9 cellular contexts compared by ENCODE assay signal in the genomic region with DNA sequence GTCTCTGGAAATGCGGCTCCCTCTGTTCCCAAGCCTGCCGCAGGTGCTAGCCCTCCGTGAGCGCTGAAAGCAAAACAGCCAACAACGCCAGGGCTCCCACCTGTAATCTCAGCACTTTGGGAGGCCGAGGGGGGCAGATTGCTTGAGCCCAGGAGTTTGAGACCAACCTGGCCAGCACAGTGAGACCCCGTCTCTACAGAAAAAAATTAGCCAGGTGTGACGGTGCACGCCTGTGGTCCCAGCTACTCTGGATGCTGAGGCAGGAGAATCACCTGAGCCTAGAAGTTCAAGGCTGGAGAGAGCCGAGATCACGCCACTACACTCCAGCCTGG. TPM values are rescaled to one million over a fixed set of nuclear protein-coding genes. Genes with fewer than 3 reads are reported as not detected.
DNase-seq lines count a peak whose midpoint lies in the region; ATAC-seq and TF ChIP-seq lines count a peak whose summit lies in the region.
"Had no signal": no experiment of that assay in that cellular context is flagged by ENCODE, and none has a peak within 500 bp of the region (broad histone marks: within the 10 kb centered on the region; RNA-seq: fewer than 3 reads in every experiment).

No MANE protein-coding gene starts in this region.

- WGBS in transverse colon (ENCODE audit: low coverage in 1 of 2), 2 donors = 9% methylated on average over 11 of the region's 11 CpGs; no CpG with 5 or more reads in 1 of the 2 donors

- in situ Hi-C loops in transverse colon (cut with MboI; ENCODE audit: low pct_ligation_motif_present in 1 of 4, low pct_unique_long_range_greater_than_20kb in 1 of 4, low sequenced_read_pairs in 3 of 4) = loop anchor here in 1 of 4 donors (10.0 kb wide), 1 partner anchor 52 kb away; no protein-coding TSS in a partner anchor

- TF ChIP-seq EP300 in transverse colon (IDR thresholded peaks at IDR 0.05; ENCODE audit: low read depth) = no peak

- peak overlapping the region; percentile 37 to 54 (median 44) for H3K4me3 ChIP-seq in transverse colon

- H3K9me3 ChIP-seq in transverse colon = no peaks in the 10 kb centered on the region

- no peaks in the 10 kb centered on the region for H3K9me3 Mint-ChIP-seq in mesothelial cell of epicardium

- no peaks in the 10 kb centered on the region for H3K36me3 ChIP-seq in transverse colon

- DNase-seq in activated CD8-positive, alpha-beta memory T cell treated with anti-CD3 and anti-CD28 coated beads, Interleukin-2, amount 50 U/mL, for 48 hours = peak; percentile 45
- DNase-seq in activated CD8-positive, alpha-beta memory T cell treated with anti-CD3 and anti-CD28 coated beads, Interleukin-2, amount 50 U/mL, for 4 hours = no peak
- no peak for DNase-seq in caudate nucleus (lab: John Stamatoyannopoulos, UW)
- DNase-seq in mesothelial cell of epicardium (ENCODE audit: low spot score in 2 of 2, unreplicated experiment in 2 of 2) = no peak
- DNase-seq in transverse colon = no peak
- DNase-seq in iPS-NIHi7 (ENCODE audit: extremely low spot score) = no peak

- TF ChIP-seq CTCF in mesothelial cell of epicardium (IDR thresholded peaks at IDR 0.05; ENCODE audit: unreplicated experiment) = no peak
- no peak for TF ChIP-seq CTCF in transverse colon (IDR thresholded peaks at IDR 0.05)

- TF ChIP-seq POLR2A in transverse colon (IDR thresholded peaks at IDR 0.05) = no peak

- intact Hi-C loops in transverse colon (cut with DNase I; ENCODE audit: low total_unique reads) = no loop called here

- H3K27me3 Mint-ChIP-seq in mesothelial cell of epicardium (ENCODE audit: low read depth) = no peaks in the 10 kb centered on the region

- peak overlapping the region; percentile 48 for H3K4me3 Mint-ChIP-seq in mesothelial cell of epicardium

- peak overlapping the region; percentile 98 for H3K27ac Mint-ChIP-seq in mesothelial cell of epicardium

- H3K4me1 Mint-ChIP-seq in mesothelial cell of epicardium = peaks cover 29% of the 10 kb centered on the region

- H3K4me1 ChIP-seq in transverse colon = peaks cover 37 to 78% (median 59%) of the 10 kb centered on the region in 4 donors

- ATAC-seq in HG03442 (IDR thresholded peaks at IDR 0.05; ENCODE audit: unreplicated experiment) (no peak), HG03520 (IDR thresholded peaks at IDR 0.05; ENCODE audit: unreplicated experiment) (no peak)

- H3K27ac ChIP-seq in caudate nucleus (ENCODE audit: low read depth, low read length) = peak overlapping the region; percentile 98
- peak overlapping the region; percentile 96 to 100 (median 98) for H3K27ac ChIP-seq in transverse colon
- H3K27ac ChIP-seq: KMS-11 had no signal

- no peaks in the 10 kb centered on the region for H3K36me3 Mint-ChIP-seq in mesothelial cell of epicardium

- H3K27me3 ChIP-seq in transverse colon = no peaks in the 10 kb centered on the region

RNA-seq across cellular contexts. Expression of a gene that starts 41.3 kb away (rescaled TPM):
- total RNA-seq in mesothelial cell of epicardium (1,098 to 1,149 TPM (median 1,136 TPM) in 3 replicates), transverse colon (1,000 to 10,000 TPM in 1 of 4 donors, 100 to 1,000 TPM in 3; 478 to 1,487 (median 685) TPM)
